ENCODE assay signal across 8 cellular contexts in the genomic region with DNA sequence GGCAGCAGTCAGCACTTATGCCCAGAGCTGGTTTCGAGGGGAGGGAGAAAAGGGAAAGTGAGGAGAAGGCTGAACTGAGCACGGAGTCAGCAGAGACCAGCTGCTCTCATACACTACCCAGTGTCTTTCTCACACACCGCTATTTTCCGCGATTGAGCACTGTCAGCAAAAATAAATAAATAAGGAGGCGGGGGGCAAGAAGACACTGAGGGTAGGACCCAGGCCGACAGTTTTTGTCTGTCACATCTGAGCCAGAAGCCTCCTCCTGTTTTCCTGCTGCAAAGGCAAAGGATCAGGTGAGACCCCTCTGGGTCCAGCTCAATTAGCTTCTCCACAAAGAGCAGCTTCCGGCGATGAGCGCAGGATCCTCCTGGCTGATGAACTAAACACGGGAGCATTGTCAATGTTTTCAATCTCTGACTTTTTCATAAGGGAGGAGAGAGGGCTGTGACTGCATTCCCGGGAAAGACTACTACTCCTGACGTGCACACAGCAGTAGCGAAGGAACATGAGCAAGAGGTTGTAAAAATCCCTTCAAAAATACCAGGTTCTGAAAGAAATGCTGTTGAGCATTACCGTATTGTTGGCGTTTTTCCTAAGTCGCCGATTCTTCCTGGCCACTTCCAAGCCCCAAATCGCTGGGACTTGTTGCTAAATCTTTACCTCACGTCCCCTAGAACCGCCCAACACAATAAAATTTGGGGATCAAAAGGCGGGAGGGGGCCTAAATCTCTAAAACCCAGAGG. TPM values are rescaled to one million over a fixed set of nuclear protein-coding genes. Genes with fewer than 3 reads are reported as not detected.
DNase-seq lines count a peak whose midpoint lies in the region; ATAC-seq and TF ChIP-seq lines count a peak whose summit lies in the region.

No MANE protein-coding gene starts in this region.

- H3K36me3 Mint-ChIP-seq in central memory CD8-positive, alpha-beta T cell (ENCODE audit: insufficient read depth), result peaks cover 3% of the 10 kb centered on the region
- H3K36me3 Mint-ChIP-seq in type B pancreatic cell, result no peaks in the 10 kb centered on the region

- peaks cover 17% of the 10 kb centered on the region for H3K4me1 Mint-ChIP-seq in central memory CD8-positive, alpha-beta T cell
- peaks cover under 1% of the 10 kb centered on the region for H3K4me1 Mint-ChIP-seq in type B pancreatic cell (ENCODE audit: unreplicated experiment)

- TF ChIP-seq CTCF in type B pancreatic cell (conservative IDR thresholded peaks at IDR 0.05), result no peak

- peak; percentile 1 to 4 for DNase-seq in activated CD4-positive, alpha-beta T cell treated with anti-CD3 and anti-CD28 coated beads, Interleukin-2, amount 50 U/mL, for 48 hours
- no peak for DNase-seq in activated CD4-positive, alpha-beta T cell treated with anti-CD3 and anti-CD28 coated beads for 1 hour
- DNase-seq in NCI-H526 (lab: John Stamatoyannopoulos, UW) (peak; percentile 36 to 55), lung microvascular endothelial cell (ENCODE audit: low read depth in 2 of 2) (peak; percentile 14 to 34), type B pancreatic cell (ENCODE audit: extremely low spot score, unreplicated experiment) (no peak), germinal center (ENCODE audit: low spot score) (no peak)
- DNase-seq in central memory CD8-positive, alpha-beta T cell (ENCODE audit: low spot score in 2 of 2), result no peak

- no peak for ATAC-seq in central memory CD8-positive, alpha-beta T cell (replicated peaks; ENCODE audit: extremely low read depth, poor library complexity, severe bottlenecking)
- no peak for ATAC-seq in esophagus mucosa

- H3K27ac Mint-ChIP-seq in central memory CD8-positive, alpha-beta T cell (ENCODE audit: low read depth), result no peak overlapping the region
- H3K27ac Mint-ChIP-seq in type B pancreatic cell, result peak overlapping the region; percentile 68

- H3K4me3 Mint-ChIP-seq in central memory CD8-positive, alpha-beta T cell, result peak overlapping the region; percentile 80
- H3K4me3 Mint-ChIP-seq in type B pancreatic cell, result peak overlapping the region; percentile 96

- H3K27me3 Mint-ChIP-seq in central memory CD8-positive, alpha-beta T cell, result peaks cover 86% of the 10 kb centered on the region
- peaks cover 62% of the 10 kb centered on the region for H3K27me3 Mint-ChIP-seq in type B pancreatic cell

- H3K9me3 Mint-ChIP-seq in central memory CD8-positive, alpha-beta T cell, result no peaks in the 10 kb centered on the region
- no peaks in the 10 kb centered on the region for H3K9me3 Mint-ChIP-seq in type B pancreatic cell

RNA-seq across cellular contexts. Expression of a gene that starts 1.2 kb away (rescaled TPM):
- total RNA-seq in lung microvascular endothelial cell, result 0.99 and 1.5 TPM in 2 replicates
- total RNA-seq in type B pancreatic cell (ENCODE audit: low replicate concordance), result 3.8 and 5.7 TPM in 2 replicates
- total RNA-seq in esophagus mucosa, result 0.20 TPM

Comparison
In these comparisons a context has a peak if more than half of its experiments do, and no peak if none do; other contexts are left out.
1. DNase-seq: peak in activated CD4-positive, alpha-beta T cell treated with anti-CD3 and anti-CD28 coated beads, Interleukin-2, amount 50 U/mL, for 48 hours (2 of 2), NCI-H526 (2 of 2) and lung microvascular endothelial cell (2 of 2); none in activated CD4-positive, alpha-beta T cell treated with anti-CD3 and anti-CD28 coated beads for 1 hour (single experiment), central memory CD8-positive, alpha-beta T cell (0 of 2), type B pancreatic cell (single experiment) and germinal center (single experiment).